In genomic region chr16:68364601-68364998, GRCh38 we compare ENCODE assay signal across 13 cellular contexts. TPM values are rescaled to one million over a fixed set of nuclear protein-coding genes. Genes with fewer than 3 reads are reported as not detected.
DNase-seq lines count a peak whose midpoint lies in the region; ATAC-seq and TF ChIP-seq lines count a peak whose summit lies in the region.
"Had no signal": no experiment of that assay in that cellular context is flagged by ENCODE, and none has a peak within 500 bp of the region (broad histone marks: within the 10 kb centered on the region; RNA-seq: fewer than 3 reads in every experiment).

No MANE protein-coding gene starts in this region.

- H4K20me1 ChIP-seq in OCI-LY1 (ENCODE audit: insufficient read depth, low read length) = no peaks in the 10 kb centered on the region

- DNase-seq in GM06990 (ENCODE audit: extremely low read depth, insufficient read length) = no peak
- peak; percentile 36 for DNase-seq in fibroblast of pulmonary artery (ENCODE audit: low read depth)
- no peak for DNase-seq in progenitor cell of endocrine pancreas (ENCODE audit: low spot score, unreplicated experiment)
- DNase-seq in stimulated activated CD4-positive, alpha-beta T cell treated with anti-CD3 and anti-CD28 coated beads, Interleukin-4, amount 100 ng/mL, for 4 hours = no peak
- DNase-seq in psoas muscle = no peak
- DNase-seq in NCI-H2196 (lab: John Stamatoyannopoulos, UW; ENCODE audit: unreplicated experiment) = no peak
- DNase-seq: GDM1, Kasumi-1, NCI-H510A treated with DMSO at 0.1 percent for 48 hours, SJCRH30 had no signal

- H3K9me2 ChIP-seq in OCI-LY1 (ENCODE audit: low read depth, low read length) = no peaks in the 10 kb centered on the region

- H3K36me3 ChIP-seq in GM06990 (ENCODE audit: control insufficient read depth, insufficient read depth, low read length) (peaks cover 6% of the 10 kb centered on the region), OCI-LY1 (ENCODE audit: insufficient read depth, low read length) (peaks cover 10% of the 10 kb centered on the region; the same call in 1 of the 2 replicates), psoas muscle (ENCODE audit: insufficient read depth in 1 of 2, low read depth in 1 of 2) (peaks cover 0 to 12% of the 10 kb centered on the region in 2 donors)
- H3K36me3 ChIP-seq: SJCRH30 had no signal

- H3K27me3 Mint-ChIP-seq in progenitor cell of endocrine pancreas = peaks cover 9% of the 10 kb centered on the region

- H3K27ac Mint-ChIP-seq in progenitor cell of endocrine pancreas = no peak overlapping the region

- no peaks in the 10 kb centered on the region for H3F3A ChIP-seq in OCI-LY1 (ENCODE audit: insufficient read depth, low read length)

- no peak for ATAC-seq in psoas muscle

- H3K4me3 ChIP-seq in GM06990 (replicated peaks; ENCODE audit: low read depth, low read length) = no peak overlapping the region
- H3K4me3 ChIP-seq in OCI-LY1 (ENCODE audit: low read depth, low read length, poor library complexity, severe bottlenecking) = no peak overlapping the region
- H3K4me3 ChIP-seq in fibroblast of pulmonary artery (replicated peaks; ENCODE audit: low read depth, low read length) = no peak overlapping the region
- H3K4me3 ChIP-seq in psoas muscle = no peak overlapping the region
- H3K4me3 ChIP-seq: mucosa of descending colon, SJCRH30, skin epidermis had no signal

- H3K27ac ChIP-seq in OCI-LY1 (ENCODE audit: low read depth, low read length, poor library complexity, severe bottlenecking) (no peak overlapping the region), psoas muscle (no peak overlapping the region)
- H3K27ac ChIP-seq: SJCRH30, skin epidermis had no signal

- H3K9me3 Mint-ChIP-seq in progenitor cell of endocrine pancreas (ENCODE audit: low read depth) = no peaks in the 10 kb centered on the region

- no peak overlapping the region for H3K4me3 Mint-ChIP-seq in progenitor cell of endocrine pancreas (ENCODE audit: low read depth)

- 71 to 76% (median 73%) methylated on average over 13 of the region's 13 CpGs for WGBS in psoas muscle, 3 donors

- intact Hi-C loops in psoas muscle (cut with DNase I) = loop anchor here in 1 of 2 donors (10.0 kb wide), 1 partner anchor 150 kb away; no protein-coding TSS in a partner anchor

- H3K27me3 ChIP-seq in GM06990 (replicated peaks; ENCODE audit: control insufficient read depth, insufficient read depth, low read length) (no peaks in the 10 kb centered on the region), OCI-LY1 (ENCODE audit: insufficient read depth, low read length) (peaks cover 14% of the 10 kb centered on the region), psoas muscle (ENCODE audit: insufficient read depth in 3 of 3, low read length in 2 of 3) (no peaks in the 10 kb centered on the region)
- H3K27me3 ChIP-seq: SJCRH30 had no signal

- no peak overlapping the region for H2AFZ ChIP-seq in OCI-LY1 (ENCODE audit: low read length)

- no peak overlapping the region for H3K9ac ChIP-seq in OCI-LY1 (ENCODE audit: low read length)

- no peaks in the 10 kb centered on the region for H3K79me2 ChIP-seq in OCI-LY1 (ENCODE audit: insufficient read depth, low read length)

- H3K4me1 ChIP-seq in OCI-LY1 (ENCODE audit: insufficient read depth, low read length, severe bottlenecking) = peaks cover 10% of the 10 kb centered on the region
- no peaks in the 10 kb centered on the region for H3K4me1 ChIP-seq in psoas muscle

- no peak overlapping the region for H3K4me2 ChIP-seq in OCI-LY1 (ENCODE audit: low read length)

- TF ChIP-seq CTCF in GM06990 (IDR thresholded peaks at IDR 0.05; ENCODE audit: insufficient read depth, low read length, poor library complexity, severe bottlenecking) (peak; percentile 30), OCI-LY1 (IDR thresholded peaks at IDR 0.05; ENCODE audit: low read length) (peak; percentile 34; the same call in 1 of the 2 replicates), fibroblast of pulmonary artery (IDR thresholded peaks at IDR 0.05; ENCODE audit: low read length, missing control alignments) (peak; percentile 8), progenitor cell of endocrine pancreas (IDR thresholded peaks at IDR 0.05; ENCODE audit: unreplicated experiment) (peak; percentile 31), psoas muscle (IDR thresholded peaks at IDR 0.05) (no peak)

- H3K36me3 Mint-ChIP-seq in progenitor cell of endocrine pancreas (ENCODE audit: insufficient read depth) = no peaks in the 10 kb centered on the region

- no peaks in the 10 kb centered on the region for H3K9me3 ChIP-seq in OCI-LY1 (ENCODE audit: low read length)
- no peaks in the 10 kb centered on the region for H3K9me3 ChIP-seq in psoas muscle
- H3K9me3 ChIP-seq: mucosa of descending colon, SJCRH30 had no signal

- H3K4me1 Mint-ChIP-seq in progenitor cell of endocrine pancreas (ENCODE audit: low read depth) = peaks cover 8% of the 10 kb centered on the region

RNA-seq across cellular contexts. Expression of gene PRMT7, which starts 53.8 kb away (rescaled TPM):
- total RNA-seq in progenitor cell of endocrine pancreas = 60.0 and 70.5 TPM in 2 replicates
- total RNA-seq in psoas muscle = 10 to 100 TPM; 19.9 to 31.4 (median 26.6) TPM
- polyA plus RNA-seq in psoas muscle = 10 to 100 TPM; 18.9 to 45.1 (median 20.4) TPM

RNA-seq across cellular contexts. Expression of gene SLC7A6OS, which starts 53.9 kb away (rescaled TPM):
- total RNA-seq in progenitor cell of endocrine pancreas (23.9 and 25.9 TPM in 2 replicates), psoas muscle (10 to 100 TPM in 2 of 4 donors, 1 to 10 TPM in 2; 7.9 to 12.6 (median 9.9) TPM)
- 10 to 100 TPM in 1 of 3 donors, 1 to 10 TPM in 2; 5.8 to 16.3 (median 9.5) TPM for polyA plus RNA-seq in psoas muscle
